In genomic region chr19:45440259-45440638, GRCh38 we compare ENCODE assay signal across 9 cellular contexts. TPM values are rescaled to one million over a fixed set of nuclear protein-coding genes. Genes with fewer than 3 reads are reported as not detected.
DNase-seq lines count a peak whose midpoint lies in the region; ATAC-seq and TF ChIP-seq lines count a peak whose summit lies in the region.
"Had no signal": no experiment of that assay in that cellular context is flagged by ENCODE, and none has a peak within 500 bp of the region (broad histone marks: within the 10 kb centered on the region; RNA-seq: fewer than 3 reads in every experiment).

No MANE protein-coding gene starts in this region.

- no peaks in the 10 kb centered on the region for H3K79me2 ChIP-seq in PC-9 (ENCODE audit: low read depth)

- H3K4me1 Mint-ChIP-seq in CD4-positive, alpha-beta memory T cell = peaks cover 16 to 46% (median 32%) of the 10 kb centered on the region in 4 donors

- peaks cover 0 to under 1% of the 10 kb centered on the region in 2 donors for H3K36me3 Mint-ChIP-seq in CD4-positive, alpha-beta memory T cell

- intact Hi-C loops in CD4-positive, alpha-beta memory T cell (cut with micrococcal nuclease) = no loop called here
- intact Hi-C loops in PC-9 (cut with micrococcal nuclease; ENCODE audit: unreplicated experiment) = no loop called here

- peak overlapping the region; percentile 83 to 96 (median 92) for H3K27ac Mint-ChIP-seq in CD4-positive, alpha-beta memory T cell

- peak overlapping the region in 1 of 2 donors; percentile 66 for H3K4me3 ChIP-seq in CD4-positive, alpha-beta memory T cell (ENCODE audit: low read length in 2 of 2)
- peak overlapping the region; percentile 83; the same call in 1 of the 2 replicates for H3K4me3 ChIP-seq in PC-9
- H3K4me3 ChIP-seq in epithelial cell of esophagus (ENCODE audit: low read length) = peak overlapping the region; percentile 37
- peak overlapping the region; percentile 64 to 78 for H3K4me3 ChIP-seq in neutrophil (ENCODE audit: low read depth in 1 of 2, low read length in 1 of 2)

- no peak for ATAC-seq in GM18868 (IDR thresholded peaks at IDR 0.05; ENCODE audit: unreplicated experiment)

- H3K9me2 ChIP-seq in PC-9 (ENCODE audit: insufficient read depth) = no peaks in the 10 kb centered on the region

- peak overlapping the region; percentile 62 for H3K27ac ChIP-seq in CD4-positive, alpha-beta memory T cell (ENCODE audit: low read depth, low read length)
- H3K27ac ChIP-seq in PC-9 (no peak overlapping the region), neutrophil (peak overlapping the region; percentile 76)

- H4K20me1 ChIP-seq in PC-9 (ENCODE audit: insufficient read depth) = no peaks in the 10 kb centered on the region

- POLR2A ChIA-PET in CD4-positive, alpha-beta memory T cell (lab: Charles Lee; ENCODE audit: partially characterized antibody) = interaction anchor here (0.9 to 5.5 kb wide), 14 partner anchors 9 to 206 kb away, joined by 3 to 202 read pairs (median 9); partner anchors contain the start of genes FOSB and RTN2
- POLR2A ChIA-PET in PC-9 (lab: Charles Lee; ENCODE audit: unreplicated experiment) = interaction anchor here (0.6 to 2.4 kb wide), 3 partner anchors 9 to 29 kb away, joined by 3 to 13 read pairs (median 6); partner anchors contain the start of gene FOSB

- peak overlapping the region; percentile 83 for H2AFZ ChIP-seq in PC-9

- no TSS peak for BruUV-seq in PC-9 (replicated peaks; lab: Mats Ljungman, UMichigan)

- peaks cover 39% of the 10 kb centered on the region for H3K4me1 ChIP-seq in CD4-positive, alpha-beta memory T cell (ENCODE audit: insufficient read depth, low read length)
- H3K4me1 ChIP-seq in PC-9 (replicated peaks; ENCODE audit: insufficient read depth) = peaks cover 22% of the 10 kb centered on the region
- peaks cover 38 to 48% of the 10 kb centered on the region in 2 experiments for H3K4me1 ChIP-seq in neutrophil (ENCODE audit: control insufficient read depth in 1 of 2, insufficient read depth in 1 of 2, low read depth in 1 of 2, low read length in 1 of 2)

- peak overlapping the region; percentile 67 for H3K4me2 ChIP-seq in PC-9

- no peak for DNase-seq in CD4-positive, alpha-beta memory T cell
- DNase-seq in PC-9 = no peak
- DNase-seq in epithelial cell of esophagus (ENCODE audit: low read depth) = no peak
- no peak for DNase-seq in NCI-H2107 (lab: John Stamatoyannopoulos, UW)
- no peak for DNase-seq in NCI-H510A treated with DMSO at 0.1 percent for 48 hours (lab: John Stamatoyannopoulos, UW)
- no peak for DNase-seq in NCI-H1930 (lab: John Stamatoyannopoulos, UW)
- DNase-seq: SIG-M5 had no signal

- peaks cover 47% of the 10 kb centered on the region for H3F3A ChIP-seq in PC-9 (ENCODE audit: insufficient read depth, low read depth)

- H3K9me3 ChIP-seq in CD4-positive, alpha-beta memory T cell (ENCODE audit: control insufficient read depth in 1 of 2, low read length in 2 of 2) = no peaks in the 10 kb centered on the region
- no peaks in the 10 kb centered on the region for H3K9me3 ChIP-seq in PC-9 (ENCODE audit: insufficient read depth, low read depth)
- H3K9me3 ChIP-seq in neutrophil = no peaks in the 10 kb centered on the region

- no peaks in the 10 kb centered on the region for H3K27me3 Mint-ChIP-seq in CD4-positive, alpha-beta memory T cell

- TF ChIP-seq CTCF in PC-9 (conservative IDR thresholded peaks at IDR 0.05) (no peak), epithelial cell of esophagus (IDR thresholded peaks at IDR 0.05; ENCODE audit: insufficient read depth, low read depth, low read length, missing control alignments) (no peak), neutrophil (IDR thresholded peaks at IDR 0.05) (no peak)

- H3K36me3 ChIP-seq in CD4-positive, alpha-beta memory T cell (ENCODE audit: insufficient read depth, low read length) = no peaks in the 10 kb centered on the region
- H3K36me3 ChIP-seq in PC-9 (ENCODE audit: low read depth) (no peaks in the 10 kb centered on the region), neutrophil (no peaks in the 10 kb centered on the region)

- CTCF ChIA-PET in CD4-positive, alpha-beta memory T cell (lab: Charles Lee; ENCODE audit: partially characterized antibody) = interaction anchor here (0.5 to 10.2 kb wide), 16 partner anchors 9 to 251 kb away, joined by 3 to 487 read pairs (median 8); partner anchors contain the start of gene FOSB
- CTCF ChIA-PET in PC-9 (lab: Charles Lee) = interaction anchor here (0.6 to 1.7 kb wide), 5 partner anchors 20 to 48 kb away, joined by 3 to 59 read pairs (median 5); partner anchors contain the start of gene FOSB

- peak overlapping the region; percentile 64 to 83 (median 77) for H3K4me3 Mint-ChIP-seq in CD4-positive, alpha-beta memory T cell

- no peaks in the 10 kb centered on the region for H3K27me3 ChIP-seq in CD4-positive, alpha-beta memory T cell (ENCODE audit: insufficient read depth, low read length)
- no peaks in the 10 kb centered on the region for H3K27me3 ChIP-seq in PC-9 (ENCODE audit: insufficient read depth, low read depth)
- H3K27me3 ChIP-seq in neutrophil = peaks cover 46% of the 10 kb centered on the region

- no peaks in the 10 kb centered on the region for H3K9me3 Mint-ChIP-seq in CD4-positive, alpha-beta memory T cell

RNA-seq across cellular contexts. Expression of gene ERCC1, which starts 16.5 kb away (rescaled TPM):
- total RNA-seq in CD4-positive, alpha-beta memory T cell = 10 to 100 TPM; 46.6 to 46.9 TPM
- polyA plus RNA-seq in CD4-positive, alpha-beta memory T cell = 10 to 100 TPM; 36.2 to 38.3 TPM
- total RNA-seq in PC-9 (2021) = 102 and 138 TPM in 2 replicates

RNA-seq across cellular contexts. Expression of gene FOSB, which starts 27.5 kb away (rescaled TPM):
- total RNA-seq in CD4-positive, alpha-beta memory T cell = 1 to 10 TPM; 4.2 to 4.7 TPM
- polyA plus RNA-seq in CD4-positive, alpha-beta memory T cell = 10 to 100 TPM; 12.5 to 17.1 TPM
- total RNA-seq in PC-9 (2021) = 7.9 and 16.5 TPM in 2 replicates

RNA-seq across cellular contexts. Expression of gene POLR1G, which starts 33.8 kb away (rescaled TPM):
- total RNA-seq in CD4-positive, alpha-beta memory T cell = 1 to 10 TPM; 2.0 to 2.9 TPM
- polyA plus RNA-seq in CD4-positive, alpha-beta memory T cell = 1 to 10 TPM; 1.2 to 8.4 TPM
- total RNA-seq in PC-9 (2021) = 9.6 and 11.5 TPM in 2 replicates

RNA-seq across cellular contexts. Expression of gene PPP1R13L, which starts 35.4 kb away (rescaled TPM):
- 10 to 100 TPM; 10.3 to 13.0 TPM for total RNA-seq in CD4-positive, alpha-beta memory T cell
- under 1 TPM; 0.66 to 0.76 TPM for polyA plus RNA-seq in CD4-positive, alpha-beta memory T cell
- total RNA-seq in PC-9 (2021) = 113 and 121 TPM in 2 replicates

RNA-seq across cellular contexts. Expression of gene RTN2, which starts 56.6 kb away (rescaled TPM):
- 1 to 10 TPM in 1 of 2 experiments, under 1 TPM in 1; 0.14 to 1.1 TPM for total RNA-seq in CD4-positive, alpha-beta memory T cell
- under 1 TPM in 1 of 2 donors, not detected in 1; 0.48 TPM for polyA plus RNA-seq in CD4-positive, alpha-beta memory T cell
- 49.6 and 50.1 TPM in 2 replicates for total RNA-seq in PC-9 (2021)
